8 cellular contexts compared by ENCODE assay signal in genomic region chr18:10560457-10561045, GRCh38. TPM values are rescaled to one million over a fixed set of nuclear protein-coding genes. Genes with fewer than 3 reads are reported as not detected.
DNase-seq lines count a peak whose midpoint lies in the region; ATAC-seq and TF ChIP-seq lines count a peak whose summit lies in the region.

No MANE protein-coding gene starts in this region.

- H3K4me3 ChIP-seq in AG04449 (ENCODE audit: low read depth, low read length): peak overlapping the region; percentile 25
- peak overlapping the region; percentile 52 for H3K4me3 ChIP-seq in OCI-LY3 (ENCODE audit: low read length)
- no peak overlapping the region for H3K4me3 ChIP-seq in neural progenitor cell
- no peak overlapping the region for H3K4me3 ChIP-seq in testis

- TF ChIP-seq POLR2A in testis (IDR thresholded peaks at IDR 0.05): no peak

- H3K36me3 ChIP-seq in OCI-LY3 (replicated peaks; ENCODE audit: low read depth, low read length) (peaks cover 7% of the 10 kb centered on the region), neural progenitor cell (peaks cover 6% of the 10 kb centered on the region), testis (ENCODE audit: low read depth, missing control alignments) (no peaks in the 10 kb centered on the region)

- no peaks in the 10 kb centered on the region for H3K27me3 ChIP-seq in OCI-LY3 (ENCODE audit: low read depth, low read length)
- H3K27me3 ChIP-seq in foreskin keratinocyte: no peaks in the 10 kb centered on the region
- H3K27me3 ChIP-seq in neural progenitor cell: no peaks in the 10 kb centered on the region
- H3K27me3 ChIP-seq in testis: no peaks in the 10 kb centered on the region

- no peak overlapping the region for H3K27ac Mint-ChIP-seq in activated T-helper 2 cell treated with anti-CD3 and anti-CD28 coated beads, Interferon-gamma antibody, Interleukin-2, Interleukin-4, amounts not matched to agents 10 μg/mL and 5 μg/mL and 100 μg/mL, durations not matched to agents 14 hours and 24 hours and 36 hours
- no peak overlapping the region for H3K27ac Mint-ChIP-seq in neural progenitor cell

- H3K27ac ChIP-seq in OCI-LY3 (ENCODE audit: low read length): no peak overlapping the region
- no peak overlapping the region for H3K27ac ChIP-seq in foreskin keratinocyte
- H3K27ac ChIP-seq in neural progenitor cell: no peak overlapping the region
- H3K27ac ChIP-seq in testis: no peak overlapping the region

- H3K27me3 Mint-ChIP-seq in activated T-helper 2 cell treated with anti-CD3 and anti-CD28 coated beads, Interferon-gamma antibody, Interleukin-2, Interleukin-4, amounts not matched to agents 10 μg/mL and 5 μg/mL and 100 μg/mL, durations not matched to agents 14 hours and 24 hours and 36 hours (ENCODE audit: low read depth): no peaks in the 10 kb centered on the region
- no peaks in the 10 kb centered on the region for H3K27me3 Mint-ChIP-seq in neural progenitor cell (ENCODE audit: insufficient read depth, low read depth)

- H3K9ac ChIP-seq in OCI-LY3 (ENCODE audit: low read length) (no peak overlapping the region), neural progenitor cell (no peak overlapping the region)

- ATAC-seq in GM18511 (IDR thresholded peaks at IDR 0.05; ENCODE audit: unreplicated experiment): peak; percentile 75
- peak; percentile 71 for ATAC-seq in foreskin keratinocyte

- intact Hi-C loops in activated T-helper 2 cell treated with anti-CD3 and anti-CD28 coated beads, Interferon-gamma antibody, Interleukin-2, Interleukin-4, amounts not matched to agents 10 μg/mL and 5 μg/mL and 100 μg/mL, durations not matched to agents 14 hours and 24 hours and 36 hours (cut with micrococcal nuclease): loop anchor here (2.0 kb wide), 1 partner anchor 480 kb away; no protein-coding TSS in a partner anchor
- intact Hi-C loops in testis (cut with DNase I; ENCODE audit: low total_unique reads): no loop called here

- H3K79me2 ChIP-seq in OCI-LY3 (ENCODE audit: low read length) (no peaks in the 10 kb centered on the region), neural progenitor cell (ENCODE audit: low read depth) (no peaks in the 10 kb centered on the region)

- H3K4me1 Mint-ChIP-seq in activated T-helper 2 cell treated with anti-CD3 and anti-CD28 coated beads, Interferon-gamma antibody, Interleukin-2, Interleukin-4, amounts not matched to agents 10 μg/mL and 5 μg/mL and 100 μg/mL, durations not matched to agents 14 hours and 24 hours and 36 hours (ENCODE audit: low read depth): peaks cover 7% of the 10 kb centered on the region
- peaks cover 8% of the 10 kb centered on the region for H3K4me1 Mint-ChIP-seq in neural progenitor cell

- no peaks in the 10 kb centered on the region; the same call in 1 of the 2 replicates for H4K20me1 ChIP-seq in OCI-LY3 (ENCODE audit: insufficient read depth, low read length)
- no peaks in the 10 kb centered on the region for H4K20me1 ChIP-seq in neural progenitor cell (ENCODE audit: low read depth)

- CTCF ChIA-PET in AG04449 (lab: Yijun Ruan, JAX): interaction anchor here (0.8 to 6.4 kb wide), 32 partner anchors 10 to 1020 kb away, joined by 3 to 60 read pairs (median 4); no protein-coding TSS in a partner anchor

- H3F3A ChIP-seq in neural progenitor cell (ENCODE audit: low read depth): no peaks in the 10 kb centered on the region

- H3K36me3 Mint-ChIP-seq in activated T-helper 2 cell treated with anti-CD3 and anti-CD28 coated beads, Interferon-gamma antibody, Interleukin-2, Interleukin-4, amounts not matched to agents 10 μg/mL and 5 μg/mL and 100 μg/mL, durations not matched to agents 14 hours and 24 hours and 36 hours (ENCODE audit: low read depth): peaks cover 13% of the 10 kb centered on the region
- H3K36me3 Mint-ChIP-seq in neural progenitor cell: peaks cover 30% of the 10 kb centered on the region

- H3K4me1 ChIP-seq in OCI-LY3 (ENCODE audit: low read length) (0 out of 2 replicates have a peak, but pooled peaks cover 5% of the 10 kb centered on the region), foreskin keratinocyte (no peaks in the 10 kb centered on the region), neural progenitor cell (no peaks in the 10 kb centered on the region), testis (no peaks in the 10 kb centered on the region)

- H3K4me2 ChIP-seq in OCI-LY3 (ENCODE audit: low read length): peak overlapping the region; percentile 53
- H3K4me2 ChIP-seq in neural progenitor cell: no peak overlapping the region

- H3K9me3 ChIP-seq in OCI-LY3 (ENCODE audit: insufficient read depth, low read length) (no peaks in the 10 kb centered on the region), neural progenitor cell (ENCODE audit: low read depth) (no peaks in the 10 kb centered on the region), testis (no peaks in the 10 kb centered on the region)

- H2AFZ ChIP-seq in OCI-LY3 (ENCODE audit: low read depth, low read length) (no peak overlapping the region), neural progenitor cell (replicated peaks) (peak overlapping the region; percentile 88)

- no peaks in the 10 kb centered on the region for H3K9me3 Mint-ChIP-seq in activated T-helper 2 cell treated with anti-CD3 and anti-CD28 coated beads, Interferon-gamma antibody, Interleukin-2, Interleukin-4, amounts not matched to agents 10 μg/mL and 5 μg/mL and 100 μg/mL, durations not matched to agents 14 hours and 24 hours and 36 hours
- H3K9me3 Mint-ChIP-seq in neural progenitor cell: peaks cover 6% of the 10 kb centered on the region

- 32 to 51% methylated on average over 14 to 17 of the region's 17 CpGs for WGBS in testis, 2 donors

- TF ChIP-seq CTCF in AG04449 (IDR thresholded peaks at IDR 0.05; ENCODE audit: insufficient read depth, low read length, missing control alignments): peak; percentile 71
- TF ChIP-seq CTCF in OCI-LY3 (IDR thresholded peaks at IDR 0.05; ENCODE audit: low read depth, low read length): peak; percentile 85
- TF ChIP-seq CTCF in foreskin keratinocyte (conservative IDR thresholded peaks at IDR 0.05): peak; percentile 80
- peak; percentile 87 for TF ChIP-seq CTCF in neural progenitor cell (IDR thresholded peaks at IDR 0.05)
- TF ChIP-seq CTCF in testis (IDR thresholded peaks at IDR 0.05): peak; percentile 67 to 84 (median 76)

- H3K4me3 Mint-ChIP-seq in activated T-helper 2 cell treated with anti-CD3 and anti-CD28 coated beads, Interferon-gamma antibody, Interleukin-2, Interleukin-4, amounts not matched to agents 10 μg/mL and 5 μg/mL and 100 μg/mL, durations not matched to agents 14 hours and 24 hours and 36 hours (ENCODE audit: low read depth): no peak overlapping the region
- H3K4me3 Mint-ChIP-seq in neural progenitor cell: peak overlapping the region; percentile 16

- DNase-seq in AG04449 (ENCODE audit: low read depth, low spot score) (no peak), HUDEP-2 (lab: John Stamatoyannopoulos, UW; ENCODE audit: unreplicated experiment in 76 of 76) (peak in 39 of 76 experiments; percentile 0 to 77 (median 16)), foreskin keratinocyte (peak in 1 of 2 donors; percentile 52), neural progenitor cell (ENCODE audit: low spot score) (peak; percentile 83), testis (peak; percentile 88)
- DNase-seq in activated T-helper 2 cell treated with anti-CD3 and anti-CD28 coated beads, Interferon-gamma antibody, Interleukin-2, Interleukin-4, amounts not matched to agents 10 μg/mL and 5 μg/mL and 100 μg/mL, durations not matched to agents 14 hours and 24 hours and 36 hours (ENCODE audit: low spot score): peak; percentile 31

- POLR2A ChIA-PET in AG04449 (lab: Yijun Ruan, JAX): no interaction called here

RNA-seq across cellular contexts. Expression of gene NAPG, which starts 34.7 kb away (rescaled TPM):
- 35.2 and 35.3 TPM in 2 replicates for total RNA-seq in activated T-helper 2 cell treated with anti-CD3 and anti-CD28 coated beads, Interferon-gamma antibody, Interleukin-2, Interleukin-4, amounts not matched to agents 10 μg/mL and 5 μg/mL and 100 μg/mL, durations not matched to agents 14 hours and 24 hours and 36 hours
- 28.3 and 28.6 TPM in 2 replicates for total RNA-seq in foreskin keratinocyte
- polyA plus RNA-seq in foreskin keratinocyte: 9.5 and 11.1 TPM in 2 replicates
- total RNA-seq in neural progenitor cell (ENCODE audit: low replicate concordance): 30.1 and 56.6 TPM in 2 replicates
- 10 to 100 TPM; 33.5 to 40.3 TPM for total RNA-seq in testis
- polyA plus RNA-seq in testis (ENCODE audit: insufficient read depth, low read depth, low replicate concordance): 19.5 TPM

Comparison
In these comparisons a context has a peak if more than half of its experiments do, and no peak if none do; other contexts are left out.
1. H3K4me3 ChIP-seq: peak in AG04449 (single experiment) and OCI-LY3 (single experiment); none in neural progenitor cell (single experiment) and testis (0 of 2).
2. Peak in every context shown above with its lines, with median percentiles within 50 percentile points of each other: CTCF ChIP-seq.